Comparison of ENCODE assay signal across 9 cellular contexts in genomic region chr14:103879570-103880333, GRCh38. TPM values are rescaled to one million over a fixed set of nuclear protein-coding genes. Genes with fewer than 3 reads are reported as not detected.
A peak's percentile ranks its signal among the peaks of the same experiment; 100 is the strongest.
DNase-seq lines count a peak whose midpoint lies in the region; ATAC-seq and TF ChIP-seq lines count a peak whose summit lies in the region.
"Had no signal": no experiment of that assay in that cellular context is flagged by ENCODE, and none has a peak within 500 bp of the region (broad histone marks: within the 10 kb centered on the region; RNA-seq: fewer than 3 reads in every experiment).

No MANE protein-coding gene starts in this region.

- H3K27me3 Mint-ChIP-seq in CD14-positive monocyte (ENCODE audit: low read depth in 3 of 3): peaks cover 32 to 64% (median 54%) of the 10 kb centered on the region in 3 donors

- H3K4me3 ChIP-seq in MG63 (no peak overlapping the region), endocrine pancreas (ENCODE audit: control insufficient read depth, insufficient read depth, low read length) (no peak overlapping the region), neutrophil (ENCODE audit: low read depth in 1 of 2, low read length in 1 of 2) (peak overlapping the region; percentile 15 to 31)
- H3K4me3 ChIP-seq: cardiac muscle cell had no signal

- peaks cover 20% of the 10 kb centered on the region for H3K4me1 Mint-ChIP-seq in CD14-positive monocyte

- intact Hi-C loops in CD14-positive monocyte (cut with micrococcal nuclease): no loop called here

- TF ChIP-seq CTCF in CD14-positive monocyte (IDR thresholded peaks at IDR 0.05) (no peak), neutrophil (IDR thresholded peaks at IDR 0.05) (no peak)

- peaks cover 0 to 3% (median 0%) of the 10 kb centered on the region in 7 donors for H3K9me3 Mint-ChIP-seq in CD14-positive monocyte

- DNase-seq in CD14-positive monocyte (ENCODE audit: low spot score) (no peak), MG63 (peak; percentile 59), NCI-H524 (lab: John Stamatoyannopoulos, UW) (no peak), amniotic stem cell (lab: John Stamatoyannopoulos, UW) (no peak), SIG-M5 (lab: John Stamatoyannopoulos, UW) (no peak)

- no peak overlapping the region for H3K27ac ChIP-seq in neutrophil
- H3K27ac ChIP-seq: cardiac muscle cell had no signal

- no peaks in the 10 kb centered on the region for H3K27me3 ChIP-seq in MG63
- no peaks in the 10 kb centered on the region for H3K27me3 ChIP-seq in endocrine pancreas (ENCODE audit: control insufficient read depth, insufficient read depth, low read length)
- peaks cover 73% of the 10 kb centered on the region for H3K27me3 ChIP-seq in neutrophil
- H3K27me3 ChIP-seq: cardiac muscle cell had no signal

- ATAC-seq in GM19035 (IDR thresholded peaks at IDR 0.05; ENCODE audit: unreplicated experiment): no peak

- no peaks in the 10 kb centered on the region for H3K4me1 ChIP-seq in endocrine pancreas (ENCODE audit: control insufficient read depth, insufficient read depth, low read length)
- H3K4me1 ChIP-seq in neutrophil (ENCODE audit: control insufficient read depth in 1 of 2, insufficient read depth in 1 of 2, low read depth in 1 of 2, low read length in 1 of 2): peaks cover 9 to 11% of the 10 kb centered on the region in 2 experiments

- H3K36me3 ChIP-seq in MG63: no peaks in the 10 kb centered on the region
- no peaks in the 10 kb centered on the region for H3K36me3 ChIP-seq in endocrine pancreas (ENCODE audit: control insufficient read depth, insufficient read depth, low read length)
- no peaks in the 10 kb centered on the region for H3K36me3 ChIP-seq in neutrophil
- H3K36me3 ChIP-seq: cardiac muscle cell had no signal

- H3K36me3 Mint-ChIP-seq in CD14-positive monocyte: no peaks in the 10 kb centered on the region

- H3K9ac ChIP-seq in endocrine pancreas (ENCODE audit: control insufficient read depth, insufficient read depth, low read length): peak overlapping the region; percentile 15

- H3K27ac Mint-ChIP-seq in CD14-positive monocyte: peak overlapping the region in 1 of 7 donors; percentile 38

- H3K4me3 Mint-ChIP-seq in CD14-positive monocyte: peak overlapping the region; percentile 75 to 81

- H3K9me3 ChIP-seq in MG63: no peaks in the 10 kb centered on the region
- no peaks in the 10 kb centered on the region for H3K9me3 ChIP-seq in endocrine pancreas (ENCODE audit: control insufficient read depth, low read length)
- H3K9me3 ChIP-seq in neutrophil: no peaks in the 10 kb centered on the region

RNA-seq across cellular contexts. Expression of gene PPP1R13B, which starts 32.4 kb away (rescaled TPM):
- polyA plus RNA-seq in CD14-positive monocyte: under 1 TPM; 0.48 to 0.99 TPM
- 2.4 and 5.6 TPM in 2 replicates for total RNA-seq in MG63 (2014; rRNA removed; shearing (Covaris generic); ENCODE audit: low replicate concordance)

RNA-seq across cellular contexts. Expression of gene TDRD9, which starts 48.5 kb away (rescaled TPM):
- polyA plus RNA-seq in CD14-positive monocyte: 10 to 100 TPM in 1 of 2 donors, 1 to 10 TPM in 1; 7.6 to 11.8 TPM
- not detected in 2 replicates for total RNA-seq in MG63 (2014; rRNA removed; shearing (Covaris generic); ENCODE audit: low replicate concordance)
- total RNA-seq: cardiac muscle cell had no signal

Comparison
In these comparisons a context has a peak if more than half of its experiments do, and no peak if none do; other contexts are left out.
1. H3K4me3 ChIP-seq: peak in neutrophil (2 of 2); none in MG63 (single experiment) and endocrine pancreas (single experiment).